1 cellular context compared by ENCODE assay signal in genomic region chr17:78379134-78379497, GRCh38.
TF ChIP-seq lines count a peak whose summit lies in the region.

No MANE protein-coding gene starts in this region.

TF ChIP-seq in GM23338, 12 proteins besides CTCF, POLR2A, EP300 and RAD21 (continued from another document):
- TF ChIP-seq REST (IDR thresholded peaks at IDR 0.05; ENCODE audit: unreplicated experiment) (no peak), EZH2phosphoT487 (IDR thresholded peaks at IDR 0.05; ENCODE audit: unreplicated experiment) (no peak)
